Comparison of ENCODE assay signal across 8 cellular contexts in the genomic region with DNA sequence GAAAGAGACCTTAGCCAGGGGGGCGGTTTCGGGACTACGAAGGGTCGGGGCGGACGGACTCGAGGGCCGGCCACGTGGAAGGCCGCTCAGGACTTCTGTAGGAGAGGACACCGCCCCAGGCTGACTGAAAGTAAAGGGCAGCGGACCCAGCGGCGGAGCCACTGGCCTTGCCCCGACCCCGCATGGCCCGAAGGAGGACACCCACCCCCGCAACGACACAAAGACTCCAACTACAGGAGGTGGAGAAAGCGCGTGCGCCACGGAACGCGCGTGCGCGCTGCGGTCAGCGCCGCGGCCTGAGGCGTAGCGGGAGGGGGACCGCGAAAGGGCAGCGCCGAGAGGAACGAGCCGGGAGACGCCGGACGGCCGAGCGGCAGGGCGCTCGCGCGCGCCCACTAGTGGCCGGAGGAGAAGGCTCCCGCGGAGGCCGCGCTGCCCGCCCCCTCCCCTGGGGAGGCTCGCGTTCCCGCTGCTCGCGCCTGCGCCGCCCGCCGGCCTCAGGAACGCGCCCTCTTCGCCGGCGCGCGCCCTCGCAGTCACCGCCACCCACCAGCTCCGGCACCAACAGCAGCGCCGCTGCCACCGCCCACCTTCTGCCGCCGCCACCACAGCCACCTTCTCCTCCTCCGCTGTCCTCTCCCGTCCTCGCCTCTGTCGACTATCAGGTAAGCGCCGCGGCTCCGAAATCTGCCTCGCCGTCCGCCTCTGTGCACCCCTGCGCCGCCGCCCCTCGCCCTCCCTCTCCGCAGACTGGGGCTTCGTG. TPM values are rescaled to one million over a fixed set of nuclear protein-coding genes. Genes with fewer than 3 reads are reported as not detected.
A peak's percentile ranks its signal among the peaks of the same experiment; 100 is the strongest.
DNase-seq lines count a peak whose midpoint lies in the region; ATAC-seq and TF ChIP-seq lines count a peak whose summit lies in the region.

MAPT (plus strand) TSS at position 533 of the 763 bp plus-strand sequence. CDS start 67,784 bp downstream, outside the sequence.

- TF ChIP-seq POLR2A in testis (IDR thresholded peaks at IDR 0.05) = peak; percentile 18

- no peak within 1 kb of the TSS for H3K9ac ChIP-seq in SU-DHL-6 (ENCODE audit: low read length)

- H3K27me3 Mint-ChIP-seq in activated naive CD8-positive, alpha-beta T cell treated with anti-CD3 and anti-CD28 coated beads, Interleukin-2, amount 50 U/mL, for 24 hours = peaks cover 49% of the 10 kb centered on the region
- H3K27me3 Mint-ChIP-seq in osteocyte (ENCODE audit: unreplicated experiment) = peaks cover 57% of the 10 kb centered on the region

- H3K36me3 ChIP-seq in SU-DHL-6 (ENCODE audit: low read length) (no peaks in the 10 kb centered on the region), testis (ENCODE audit: low read depth, missing control alignments) (no peaks in the 10 kb centered on the region)

- peaks cover 23% of the 10 kb centered on the region for H3K4me1 Mint-ChIP-seq in activated naive CD8-positive, alpha-beta T cell treated with anti-CD3 and anti-CD28 coated beads, Interleukin-2, amount 50 U/mL, for 24 hours
- peaks cover 12% of the 10 kb centered on the region for H3K4me1 Mint-ChIP-seq in osteocyte (ENCODE audit: unreplicated experiment)

- H2AFZ ChIP-seq in SU-DHL-6 (ENCODE audit: low read depth, low read length, severe bottlenecking) = no peak within 1 kb of the TSS

- H3K4me3 ChIP-seq in SU-DHL-6 (ENCODE audit: insufficient read depth, low read length, poor library complexity, severe bottlenecking) (peak within 1 kb of the TSS; percentile 26), testis (peak within 1 kb of the TSS; percentile 62 to 73)

- peak within 1 kb of the TSS; percentile 75 for H3K4me3 Mint-ChIP-seq in activated naive CD8-positive, alpha-beta T cell treated with anti-CD3 and anti-CD28 coated beads, Interleukin-2, amount 50 U/mL, for 24 hours
- peak within 1 kb of the TSS; percentile 73 for H3K4me3 Mint-ChIP-seq in osteocyte (ENCODE audit: unreplicated experiment)

- H3K9me3 ChIP-seq in SU-DHL-6 (ENCODE audit: insufficient read depth, low read length) = no peaks in the 10 kb centered on the region
- no peaks in the 10 kb centered on the region for H3K9me3 ChIP-seq in testis

- H3K4me1 ChIP-seq in testis = peaks cover 11% of the 10 kb centered on the region

- H3K27ac ChIP-seq in SU-DHL-6 (ENCODE audit: low read depth, low read length) = no peak within 1 kb of the TSS
- peak within 1 kb of the TSS; percentile 76 to 84 for H3K27ac ChIP-seq in testis

- H3K9me2 ChIP-seq in SU-DHL-6 (replicated peaks; ENCODE audit: insufficient read depth, low read length) = no peaks in the 10 kb centered on the region

- no peaks in the 10 kb centered on the region for H3K9me3 Mint-ChIP-seq in activated naive CD8-positive, alpha-beta T cell treated with anti-CD3 and anti-CD28 coated beads, Interleukin-2, amount 50 U/mL, for 24 hours
- H3K9me3 Mint-ChIP-seq in osteocyte (ENCODE audit: unreplicated experiment) = no peaks in the 10 kb centered on the region

- no peaks in the 10 kb centered on the region for H3F3A ChIP-seq in SU-DHL-6 (ENCODE audit: insufficient read depth)

- H3K27me3 ChIP-seq in SU-DHL-6 (ENCODE audit: low read length) = no peaks in the 10 kb centered on the region
- no peaks in the 10 kb centered on the region for H3K27me3 ChIP-seq in testis

- peak within 1 kb of the TSS; percentile 40 for H3K4me2 ChIP-seq in SU-DHL-6 (ENCODE audit: low read depth, low read length, poor library complexity, severe bottlenecking)

- intact Hi-C loops in Right ventricle myocardium superior (cut with DNase I) (loop anchor here (5.0 kb wide), 1 partner anchor 53 kb away; no protein-coding TSS in a partner anchor), testis (cut with DNase I; ENCODE audit: low total_unique reads) (no loop called here)

- no peaks in the 10 kb centered on the region for H3K36me3 Mint-ChIP-seq in activated naive CD8-positive, alpha-beta T cell treated with anti-CD3 and anti-CD28 coated beads, Interleukin-2, amount 50 U/mL, for 24 hours (ENCODE audit: low read depth)
- no peaks in the 10 kb centered on the region for H3K36me3 Mint-ChIP-seq in osteocyte (ENCODE audit: unreplicated experiment)

- DNase-seq in COR-L47 (lab: John Stamatoyannopoulos, UW) = peak; percentile 93
- peak; percentile 91 for DNase-seq in H4 (ENCODE audit: low spot score)
- DNase-seq in NCI-H1092 (lab: John Stamatoyannopoulos, UW) = peak; percentile 95
- DNase-seq in activated naive CD8-positive, alpha-beta T cell treated with anti-CD3 and anti-CD28 coated beads, Interleukin-2, amount 50 U/mL, for 24 hours = peak; percentile 87
- peak; percentile 94 for DNase-seq in Right ventricle myocardium superior
- DNase-seq in osteocyte (ENCODE audit: extremely low spot score, unreplicated experiment) = peak; percentile 97
- peak; percentile 93 for DNase-seq in testis

- TF ChIP-seq CTCF in SU-DHL-6 (IDR thresholded peaks at IDR 0.05; ENCODE audit: insufficient read depth, low read length, poor library complexity, severe bottlenecking) = peak; percentile 35
- TF ChIP-seq CTCF in osteocyte (IDR thresholded peaks at IDR 0.05) = peak; percentile 99
- peak; percentile 86 to 98 (median 96) for TF ChIP-seq CTCF in testis (IDR thresholded peaks at IDR 0.05)

- 1 to 2% methylated on average over 12 to 87 of the region's 97 CpGs for WGBS in testis, 2 donors

- no peaks in the 10 kb centered on the region for H4K20me1 ChIP-seq in SU-DHL-6 (ENCODE audit: low read depth, low read length)

- peak; percentile 92 for ATAC-seq in activated naive CD8-positive, alpha-beta T cell treated with anti-CD3 and anti-CD28 coated beads, Interleukin-2, amount 50 U/mL, for 24 hours
- ATAC-seq in Right ventricle myocardium superior (ENCODE audit: poor library complexity) = peak; percentile 98

- H3K27ac Mint-ChIP-seq in activated naive CD8-positive, alpha-beta T cell treated with anti-CD3 and anti-CD28 coated beads, Interleukin-2, amount 50 U/mL, for 24 hours = peak within 1 kb of the TSS; percentile 60
- H3K27ac Mint-ChIP-seq in osteocyte (ENCODE audit: unreplicated experiment) = peak within 1 kb of the TSS; percentile 57

- no peaks in the 10 kb centered on the region for H3K79me2 ChIP-seq in SU-DHL-6 (ENCODE audit: insufficient read depth, low read length)

RNA-seq across cellular contexts. Expression of gene MAPT, which starts in this region (rescaled TPM):
- total RNA-seq in H4 (2014; rRNA removed; shearing (Covaris generic)) = 1.3 and 2.3 TPM in 2 replicates
- 37.7 TPM for total RNA-seq in Right ventricle myocardium superior
- total RNA-seq in osteocyte = 1.1 and 1.6 TPM in 2 replicates
- total RNA-seq in testis = 1 to 10 TPM; 5.0 to 6.1 TPM
- 100 TPM for polyA plus RNA-seq in testis (ENCODE audit: insufficient read depth, low read depth, low replicate concordance)

Comparison
In these comparisons a context has a peak if more than half of its experiments do, and no peak if none do; other contexts are left out.
1. CTCF ChIP-seq: peak in every context shown above with its lines; median percentile 99 in osteocyte; 96 in testis; 35 in SU-DHL-6.